ENCODE assay signal across 12 cellular contexts in the genomic region with DNA sequence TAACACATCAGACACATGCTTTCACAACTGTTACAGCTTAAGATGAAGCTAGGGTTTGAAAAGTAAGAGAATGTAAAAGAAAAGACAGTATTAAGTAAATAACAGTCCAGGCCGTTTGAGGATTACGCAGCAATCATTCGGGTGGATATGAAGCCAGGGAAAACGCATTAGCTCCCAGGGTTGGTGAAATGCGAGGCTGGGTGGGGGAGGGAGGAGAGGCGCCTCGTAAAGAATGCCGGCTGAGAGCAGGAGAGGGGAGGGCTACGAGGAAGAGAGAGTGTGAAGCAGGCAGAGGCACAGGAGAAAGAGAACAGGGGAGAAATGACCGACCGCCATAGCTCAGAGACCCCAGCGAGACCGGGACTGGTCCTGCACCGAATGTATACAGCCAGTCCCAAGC.
DNase-seq lines count a peak whose midpoint lies in the region; ATAC-seq and TF ChIP-seq lines count a peak whose summit lies in the region.
"Had no signal": no experiment of that assay in that cellular context is flagged by ENCODE, and none has a peak within 500 bp of the region (broad histone marks: within the 10 kb centered on the region; RNA-seq: fewer than 3 reads in every experiment).

No MANE protein-coding gene starts in this region.

- peaks cover 47% of the 10 kb centered on the region for H3K27me3 Mint-ChIP-seq in type B pancreatic cell

- H4K20me1 ChIP-seq in mammary epithelial cell (ENCODE audit: insufficient read depth, low read length): no peaks in the 10 kb centered on the region

- H3K27ac ChIP-seq in cardiac muscle cell (no peak overlapping the region), mammary epithelial cell (ENCODE audit: insufficient read depth, low read depth, low read length) (no peak overlapping the region), lower lobe of right lung (peak overlapping the region; percentile 58)
- H3K27ac ChIP-seq: epithelial cell of prostate, right lobe of liver, SJCRH30 had no signal

- ATAC-seq in Right ventricle myocardium inferior (no peak), lower lobe of right lung (no peak)
- ATAC-seq: right lobe of liver had no signal

- no peaks in the 10 kb centered on the region for H3K9me3 Mint-ChIP-seq in type B pancreatic cell

- 10% methylated on average over 6 of the region's 14 CpGs for WGBS in mammary epithelial cell (ENCODE audit: low coverage, missing lambda C conversion rate)

- H3K36me3 Mint-ChIP-seq in type B pancreatic cell: peaks cover 4% of the 10 kb centered on the region

- H3K36me3 ChIP-seq in cardiac muscle cell: no peaks in the 10 kb centered on the region
- H3K36me3 ChIP-seq in mammary epithelial cell (ENCODE audit: insufficient read depth, low read length): no peaks in the 10 kb centered on the region
- no peaks in the 10 kb centered on the region for H3K36me3 ChIP-seq in lower lobe of right lung
- H3K36me3 ChIP-seq: right lobe of liver, SJCRH30 had no signal

- H3K4me1 Mint-ChIP-seq in type B pancreatic cell (ENCODE audit: unreplicated experiment): peaks cover 40% of the 10 kb centered on the region

- H3K4me3 ChIP-seq in cardiac muscle cell (no peak overlapping the region), mammary epithelial cell (replicated peaks in 1 of 3; ENCODE audit: insufficient read depth in 1 of 3, low read depth in 2 of 3, low read length in 3 of 3) (no peak overlapping the region), lower lobe of right lung (peak overlapping the region; percentile 44)
- H3K4me3 ChIP-seq: right lobe of liver, SJCRH30 had no signal

- intact Hi-C loops in Right ventricle myocardium inferior (cut with DNase I): no loop called here
- intact Hi-C loops in mammary epithelial cell (cut with micrococcal nuclease): no loop called here
- intact Hi-C loops in lower lobe of right lung (cut with DNase I): no loop called here

- H3K27me3 ChIP-seq in cardiac muscle cell (no peaks in the 10 kb centered on the region), mammary epithelial cell (ENCODE audit: insufficient read depth, low read length) (peaks cover 20% of the 10 kb centered on the region), lower lobe of right lung (ENCODE audit: low read depth) (peaks cover 23% of the 10 kb centered on the region)
- H3K27me3 ChIP-seq: right lobe of liver had no signal

- H3K4me1 ChIP-seq in cardiac muscle cell (ENCODE audit: low read depth) (peaks cover 9% of the 10 kb centered on the region), mammary epithelial cell (ENCODE audit: insufficient read depth, low read length) (peaks cover 7% of the 10 kb centered on the region), lower lobe of right lung (no peaks in the 10 kb centered on the region)
- H3K4me1 ChIP-seq: right lobe of liver, SJCRH30 had no signal

- H3K9me3 ChIP-seq in cardiac muscle cell (ENCODE audit: low read depth) (no peaks in the 10 kb centered on the region), mammary epithelial cell (replicated peaks; ENCODE audit: insufficient read depth, low read length) (no peaks in the 10 kb centered on the region), lower lobe of right lung (no peaks in the 10 kb centered on the region)
- H3K9me3 ChIP-seq: right lobe of liver, SJCRH30 had no signal

- TF ChIP-seq CTCF in cardiac muscle cell (IDR thresholded peaks at IDR 0.05; ENCODE audit: low read depth, low read length): no peak
- no peak for TF ChIP-seq CTCF in mammary epithelial cell (conservative IDR thresholded peaks at IDR 0.05 in 1 of 2, IDR thresholded peaks at IDR 0.05 in 1 of 2; ENCODE audit: extremely low read depth in 1 of 2, insufficient read depth in 1 of 2, low read depth in 1 of 2, low read length in 2 of 2)
- no peak for TF ChIP-seq CTCF in lower lobe of right lung (IDR thresholded peaks at IDR 0.05)
- no peak for TF ChIP-seq CTCF in type B pancreatic cell (conservative IDR thresholded peaks at IDR 0.05)

- peak; percentile 42 to 66 for DNase-seq in cardiac muscle cell (ENCODE audit: low read depth in 1 of 2, low spot score in 1 of 2)
- DNase-seq in Right ventricle myocardium inferior (ENCODE audit: missing footprints): no peak
- DNase-seq in mammary epithelial cell: no peak
- DNase-seq in lower lobe of right lung: peak; percentile 34
- DNase-seq in type B pancreatic cell (ENCODE audit: extremely low spot score, unreplicated experiment): no peak
- no peak for DNase-seq in NCI-H1930 (lab: John Stamatoyannopoulos, UW)
- no peak for DNase-seq in NCI-H345 treated with DMSO at 0.1 percent for 48 hours (lab: John Stamatoyannopoulos, UW; ENCODE audit: unreplicated experiment)
- DNase-seq in DMS 273 treated with DMSO at 0.1 percent for 48 hours (lab: John Stamatoyannopoulos, UW): no peak
- DNase-seq: NCI-H526 treated with DMSO at 0.1 percent for 48 hours, right lobe of liver, SJCRH30 had no signal

- H2AFZ ChIP-seq in mammary epithelial cell (ENCODE audit: low read depth, low read length): no peak overlapping the region

- CTCF ChIA-PET in mammary epithelial cell (lab: Charles Lee; ENCODE audit: low non-redundant PET): no interaction called here

- in situ Hi-C loops in mammary epithelial cell (cut with MboI; ENCODE audit: low sequenced_read_pairs in 2 of 2): no loop called here

- no peak overlapping the region for H3K9ac ChIP-seq in mammary epithelial cell (ENCODE audit: insufficient read depth, low read length)

- no peaks in the 10 kb centered on the region for H3K79me2 ChIP-seq in mammary epithelial cell (ENCODE audit: insufficient read depth, low read length)

- no TSS peak for BruUV-seq in mammary epithelial cell (replicated peaks; lab: Mats Ljungman, UMichigan)

- peak overlapping the region; percentile 57 for H3K4me2 ChIP-seq in mammary epithelial cell (ENCODE audit: insufficient read depth, low read depth, low read length)

- H3K4me3 Mint-ChIP-seq in type B pancreatic cell: peak overlapping the region; percentile 20

- peak overlapping the region; percentile 55 for H3K27ac Mint-ChIP-seq in type B pancreatic cell

- dilution Hi-C loops in mammary epithelial cell (cut with HindIII; ENCODE audit: low sequenced_read_pairs): no loop called here

Comparison
In these comparisons a context has a peak if more than half of its experiments do, and no peak if none do; other contexts are left out.
1. DNase-seq: peak in cardiac muscle cell (2 of 2) and lower lobe of right lung (single experiment); none in Right ventricle myocardium inferior (single experiment), mammary epithelial cell (single experiment), type B pancreatic cell (single experiment), NCI-H1930 (0 of 2), NCI-H345 treated with DMSO at 0.1 percent for 48 hours (single experiment) and DMS 273 treated with DMSO at 0.1 percent for 48 hours (single experiment).